ENCODE assay signal across 8 cellular contexts in genomic region chr2:118186858-118187254, GRCh38.
DNase-seq lines count a peak whose midpoint lies in the region; ATAC-seq and TF ChIP-seq lines count a peak whose summit lies in the region.

No MANE protein-coding gene starts in this region.

- no peaks in the 10 kb centered on the region for H3K9me2 ChIP-seq in SU-DHL-6 (replicated peaks; ENCODE audit: insufficient read depth, low read length)

- H3K27me3 ChIP-seq in SU-DHL-6 (ENCODE audit: low read length), result no peaks in the 10 kb centered on the region
- H3K27me3 ChIP-seq in effector memory CD4-positive, alpha-beta T cell (replicated peaks; ENCODE audit: control insufficient read depth, insufficient read depth, low read length, poor library complexity, severe bottlenecking), result no peaks in the 10 kb centered on the region

- H3K4me1 ChIP-seq in effector memory CD4-positive, alpha-beta T cell (ENCODE audit: control insufficient read depth, insufficient read depth, low read length, poor library complexity, severe bottlenecking), result peaks cover 6% of the 10 kb centered on the region

- TF ChIP-seq CTCF in SU-DHL-6 (IDR thresholded peaks at IDR 0.05; ENCODE audit: insufficient read depth, low read length, poor library complexity, severe bottlenecking) (no peak), fibroblast of the aortic adventitia (IDR thresholded peaks at IDR 0.05; ENCODE audit: insufficient read depth, low read length) (no peak)

- peak overlapping the region; percentile 99 for H2AFZ ChIP-seq in SU-DHL-6 (ENCODE audit: low read depth, low read length, severe bottlenecking)

- ATAC-seq in activated CD4-positive, CD25-positive, alpha-beta regulatory T cell treated with anti-CD3 and anti-CD28 coated beads, Interleukin-2, amount 50 U/mL, for 24 hours, result no peak

- peaks cover 8% of the 10 kb centered on the region for H3F3A ChIP-seq in SU-DHL-6 (ENCODE audit: insufficient read depth)

- no peaks in the 10 kb centered on the region for H4K20me1 ChIP-seq in SU-DHL-6 (ENCODE audit: low read depth, low read length)

- H3K79me2 ChIP-seq in SU-DHL-6 (ENCODE audit: insufficient read depth, low read length), result no peaks in the 10 kb centered on the region

- no peak overlapping the region for H3K27ac ChIP-seq in SU-DHL-6 (ENCODE audit: low read depth, low read length)
- no peak overlapping the region for H3K27ac ChIP-seq in effector memory CD4-positive, alpha-beta T cell (ENCODE audit: insufficient read depth, low read length, poor library complexity, severe bottlenecking)

- H3K4me3 ChIP-seq in GM08714 (ENCODE audit: low read length) (peak overlapping the region; percentile 76; the same call in 1 of the 2 replicates), SU-DHL-6 (ENCODE audit: insufficient read depth, low read length, poor library complexity, severe bottlenecking) (peak overlapping the region; percentile 63), fibroblast of the aortic adventitia (ENCODE audit: low read depth, low read length) (peak overlapping the region; percentile 72), skeletal muscle cell (ENCODE audit: low read depth, low read length) (peak overlapping the region; percentile 67)
- no peak overlapping the region for H3K4me3 ChIP-seq in effector memory CD4-positive, alpha-beta T cell (ENCODE audit: insufficient read depth, low read depth, low read length, poor library complexity, severe bottlenecking)

- H3K9me3 ChIP-seq in SU-DHL-6 (ENCODE audit: insufficient read depth, low read length), result no peaks in the 10 kb centered on the region
- H3K9me3 ChIP-seq in effector memory CD4-positive, alpha-beta T cell (ENCODE audit: control insufficient read depth, low read length), result no peaks in the 10 kb centered on the region

- DNase-seq in fibroblast of the aortic adventitia (ENCODE audit: low read depth) (no peak), skeletal muscle cell (ENCODE audit: low read depth) (no peak), A172 (ENCODE audit: low spot score) (no peak)
- no peak for DNase-seq in activated effector memory CD4-positive, alpha-beta T cell treated with Interleukin-2 at 50 U/mL for 16 hours
- no peak for DNase-seq in effector memory CD4-positive, alpha-beta T cell

- H3K36me3 ChIP-seq in SU-DHL-6 (ENCODE audit: low read length), result no peaks in the 10 kb centered on the region
- H3K36me3 ChIP-seq in effector memory CD4-positive, alpha-beta T cell (ENCODE audit: control insufficient read depth, insufficient read depth, low read length), result no peaks in the 10 kb centered on the region

- H3K9ac ChIP-seq in SU-DHL-6 (ENCODE audit: low read length), result peak overlapping the region; percentile 75

- peak overlapping the region; percentile 73 for H3K4me2 ChIP-seq in SU-DHL-6 (ENCODE audit: low read depth, low read length, poor library complexity, severe bottlenecking)
